In the genomic region with DNA sequence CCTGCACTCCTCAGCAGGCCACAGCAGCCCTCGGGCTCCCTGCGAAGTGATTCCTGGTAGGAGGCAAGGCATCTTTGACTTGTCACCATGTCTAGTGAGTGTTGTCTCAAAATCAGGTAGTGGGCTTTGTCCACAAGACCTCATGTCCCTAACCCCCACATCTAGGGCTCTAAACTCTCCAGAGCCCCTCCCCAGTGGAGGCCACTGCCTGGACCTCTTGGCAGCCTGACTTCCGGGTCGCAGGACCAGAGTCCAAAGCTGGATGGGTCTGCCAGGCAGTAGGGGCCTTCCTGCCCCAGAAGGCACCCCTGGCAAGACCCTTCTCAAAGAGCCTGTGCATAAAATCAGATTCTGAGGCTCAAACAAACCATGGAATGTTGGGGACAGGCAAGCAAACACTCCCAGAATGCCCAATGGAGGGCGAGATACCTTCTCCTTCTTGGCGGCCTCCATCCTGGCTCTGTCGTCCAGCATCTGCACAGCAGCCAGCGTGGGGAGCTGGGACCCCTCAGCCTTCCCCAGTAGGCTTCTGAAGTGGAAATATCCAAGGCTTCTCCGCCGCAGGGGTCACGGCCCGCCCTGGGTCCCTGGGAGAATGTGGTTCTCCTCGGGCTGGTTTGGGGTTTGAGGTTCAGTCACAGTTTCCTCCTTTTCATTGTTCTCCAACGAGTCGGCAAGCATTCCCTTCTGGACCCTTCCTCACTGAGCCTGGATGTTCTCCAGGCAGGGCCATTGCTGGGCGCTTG, we compare ENCODE assay signal across 16 cellular contexts. TPM values are rescaled to one million over a fixed set of nuclear protein-coding genes. Genes with fewer than 3 reads are reported as not detected.
A peak's percentile ranks its signal among the peaks of the same experiment; 100 is the strongest.
DNase-seq lines count a peak whose midpoint lies in the region; ATAC-seq and TF ChIP-seq lines count a peak whose summit lies in the region.
"Had no signal": no experiment of that assay in that cellular context is flagged by ENCODE, and none has a peak within 500 bp of the region (broad histone marks: within the 10 kb centered on the region; RNA-seq: fewer than 3 reads in every experiment).

No MANE protein-coding gene starts in this region.

- H3K4me1 Mint-ChIP-seq in Calu3 (ENCODE audit: low read depth, unreplicated experiment): peaks cover 14% of the 10 kb centered on the region
- peaks cover under 1% of the 10 kb centered on the region for H3K4me1 Mint-ChIP-seq in activated naive CD4-positive, alpha-beta T cell treated with anti-CD3 and anti-CD28 coated beads for 36 hours (ENCODE audit: low read depth)
- H3K4me1 Mint-ChIP-seq: CD8-positive, alpha-beta memory T cell; IgD-negative memory B cell had no signal

- H3K27me3 Mint-ChIP-seq in Calu3 (ENCODE audit: unreplicated experiment): peaks cover 76% of the 10 kb centered on the region
- peaks cover 2% of the 10 kb centered on the region for H3K27me3 Mint-ChIP-seq in activated naive CD4-positive, alpha-beta T cell treated with anti-CD3 and anti-CD28 coated beads for 36 hours (ENCODE audit: low read depth)

- intact Hi-C loops in testis (cut with DNase I; ENCODE audit: low total_unique reads): no loop called here
- intact Hi-C loops in Calu3 (cut with micrococcal nuclease; ENCODE audit: unreplicated experiment): no loop called here
- intact Hi-C loops in activated naive CD4-positive, alpha-beta T cell treated with anti-CD3 and anti-CD28 coated beads for 36 hours (cut with micrococcal nuclease): no loop called here

- no peaks in the 10 kb centered on the region for H3K27me3 ChIP-seq in testis

- H3K4me3 ChIP-seq in testis: no peak overlapping the region
- H3K4me3 ChIP-seq: PC-9 had no signal

- H3K4me3 Mint-ChIP-seq in Calu3 (ENCODE audit: low read depth, unreplicated experiment): no peak overlapping the region
- no peak overlapping the region for H3K4me3 Mint-ChIP-seq in activated naive CD4-positive, alpha-beta T cell treated with anti-CD3 and anti-CD28 coated beads for 36 hours
- H3K4me3 Mint-ChIP-seq: CD8-positive, alpha-beta memory T cell; IgD-negative memory B cell had no signal

- peak overlapping the region; percentile 19 for H3K27ac ChIP-seq in cingulate gyrus (ENCODE audit: low read depth, low read length)
- no peak overlapping the region for H3K27ac ChIP-seq in testis
- H3K27ac ChIP-seq: C4-2B, PC-9 had no signal

- CTCF ChIA-PET in Calu3 (lab: Charles Lee): no interaction called here
- CTCF ChIA-PET in activated naive CD4-positive, alpha-beta T cell treated with anti-CD3 and anti-CD28 coated beads for 36 hours (lab: Charles Lee): no interaction called here

- no peaks in the 10 kb centered on the region for H3K36me3 Mint-ChIP-seq in Calu3 (ENCODE audit: insufficient read depth, unreplicated experiment)
- no peaks in the 10 kb centered on the region for H3K36me3 Mint-ChIP-seq in activated naive CD4-positive, alpha-beta T cell treated with anti-CD3 and anti-CD28 coated beads for 36 hours (ENCODE audit: low read depth)
- H3K36me3 Mint-ChIP-seq: CD8-positive, alpha-beta memory T cell; IgD-negative memory B cell had no signal

- 85 to 90% methylated on average over 16 of the region's 16 CpGs for WGBS in testis, 2 donors

- no peaks in the 10 kb centered on the region for H3K36me3 ChIP-seq in testis (ENCODE audit: low read depth, missing control alignments)

- TF ChIP-seq POLR2A in testis (IDR thresholded peaks at IDR 0.05): no peak

- H3K4me1 ChIP-seq in testis: no peaks in the 10 kb centered on the region

- H3K9me3 ChIP-seq in testis: no peaks in the 10 kb centered on the region

- no peaks in the 10 kb centered on the region for H3K9me3 Mint-ChIP-seq in Calu3 (ENCODE audit: low read depth, unreplicated experiment)
- H3K9me3 Mint-ChIP-seq in activated naive CD4-positive, alpha-beta T cell treated with anti-CD3 and anti-CD28 coated beads for 36 hours: no peaks in the 10 kb centered on the region
- H3K9me3 Mint-ChIP-seq: CD8-positive, alpha-beta memory T cell; IgD-negative memory B cell had no signal

- no TSS peak for BruUV-seq in Calu3 (replicated peaks; lab: Mats Ljungman, UMichigan)

- no peak for ATAC-seq in HG03354 (IDR thresholded peaks at IDR 0.05; ENCODE audit: poor library complexity, severe bottlenecking, unreplicated experiment)
- ATAC-seq: HCT116 had no signal

- TF ChIP-seq CTCF in testis (IDR thresholded peaks at IDR 0.05) (no peak), Calu3 (IDR thresholded peaks at IDR 0.05; ENCODE audit: unreplicated experiment) (no peak)

- peak; percentile 44 for DNase-seq in activated CD8-positive, alpha-beta memory T cell treated with anti-CD3 and anti-CD28 coated beads, Interleukin-2, amount 50 U/mL, for 48 hours
- no peak for DNase-seq in activated CD8-positive, alpha-beta memory T cell treated with anti-CD3 and anti-CD28 coated beads for 24 hours
- DNase-seq in mesenteric fat pad (ENCODE audit: low spot score) (peak; percentile 39), testis (peak; percentile 4), Calu3 (no peak)
- no peak for DNase-seq in activated naive CD4-positive, alpha-beta T cell treated with anti-CD3 and anti-CD28 coated beads for 36 hours
- DNase-seq: CD8-positive, alpha-beta memory T cell; GOT3; NCI-H1105; PC-9 had no signal

- no peak overlapping the region for H3K27ac Mint-ChIP-seq in Calu3 (ENCODE audit: unreplicated experiment)
- H3K27ac Mint-ChIP-seq in activated naive CD4-positive, alpha-beta T cell treated with anti-CD3 and anti-CD28 coated beads for 36 hours: no peak overlapping the region
- H3K27ac Mint-ChIP-seq: CD8-positive, alpha-beta memory T cell; IgD-negative memory B cell had no signal

RNA-seq across cellular contexts. Expression of gene GCK, which starts 0.6 kb away (rescaled TPM):
- 0.48 TPM for total RNA-seq in mesenteric fat pad
- 1 to 10 TPM in 1 of 2 donors, under 1 TPM in 1; 0.94 to 1.2 TPM for total RNA-seq in testis
- polyA plus RNA-seq in testis (ENCODE audit: insufficient read depth, low read depth, low replicate concordance): 0.90 TPM
- not detected in 2 replicates for total RNA-seq in Calu3 (2022)
- 1 to 10 TPM; 2.1 to 3.3 TPM for total RNA-seq in activated naive CD4-positive, alpha-beta T cell treated with anti-CD3 and anti-CD28 coated beads for 36 hours
- total RNA-seq: NCI-H460, PC-9 had no signal

RNA-seq across cellular contexts. Expression of gene YKT6, which starts 12.1 kb away (rescaled TPM):
- 77.4 TPM for total RNA-seq in mesenteric fat pad
- total RNA-seq in testis: 10 to 100 TPM; 66.5 to 72.3 TPM
- 85.9 TPM for polyA plus RNA-seq in testis (ENCODE audit: insufficient read depth, low read depth, low replicate concordance)
- total RNA-seq in Calu3 (2022): 139 and 146 TPM in 2 replicates
- total RNA-seq in activated naive CD4-positive, alpha-beta T cell treated with anti-CD3 and anti-CD28 coated beads for 36 hours: 10 to 100 TPM; 53.5 to 57.3 TPM

RNA-seq across cellular contexts. Expression of gene MYL7, which starts 47.5 kb away (rescaled TPM):
- not detected for total RNA-seq in mesenteric fat pad
- 1 to 10 TPM; 1.5 to 1.7 TPM for total RNA-seq in testis
- not detected for polyA plus RNA-seq in testis (ENCODE audit: insufficient read depth, low read depth, low replicate concordance)
- total RNA-seq in Calu3 (2022): not detected in 2 replicates
- total RNA-seq in activated naive CD4-positive, alpha-beta T cell treated with anti-CD3 and anti-CD28 coated beads for 36 hours: not detected
- total RNA-seq: CD8-positive, alpha-beta memory T cell; NCI-H460; PC-9 had no signal
- polyA plus RNA-seq: CD8-positive, alpha-beta memory T cell; IgD-negative memory B cell had no signal

Comparison
In these comparisons a context has a peak if more than half of its experiments do, and no peak if none do; other contexts are left out.
1. DNase-seq: peak in activated CD8-positive, alpha-beta memory T cell treated with anti-CD3 and anti-CD28 coated beads, Interleukin-2, amount 50 U/mL, for 48 hours (single experiment), mesenteric fat pad (single experiment) and testis (single experiment); none in activated CD8-positive, alpha-beta memory T cell treated with anti-CD3 and anti-CD28 coated beads for 24 hours (single experiment), Calu3 (single experiment) and activated naive CD4-positive, alpha-beta T cell treated with anti-CD3 and anti-CD28 coated beads for 36 hours (single experiment).